Comparison of ENCODE assay signal across 17 cellular contexts in genomic region chr4:59179372-59179771, GRCh38.
DNase-seq lines count a peak whose midpoint lies in the region; ATAC-seq and TF ChIP-seq lines count a peak whose summit lies in the region.
"Had no signal": no experiment of that assay in that cellular context is flagged by ENCODE, and none has a peak within 500 bp of the region (broad histone marks: within the 10 kb centered on the region; RNA-seq: fewer than 3 reads in every experiment).

No MANE protein-coding gene starts in this region.

- peak overlapping the region; percentile 57 for H3K27ac ChIP-seq in SJCRH30
- no peak overlapping the region for H3K27ac ChIP-seq in gastroesophageal sphincter
- no peak overlapping the region for H3K27ac ChIP-seq in upper lobe of left lung
- H3K27ac ChIP-seq: 22Rv1; A549; BLaER1 treated with 17β-estradiol and CSF1 and Interleukin-3, amounts not matched to agents 10 nM and 100 nM; C4-2B had no signal

- H3K4me1 ChIP-seq in SJCRH30: peaks cover 12% of the 10 kb centered on the region
- H3K4me1 ChIP-seq in gastroesophageal sphincter: no peaks in the 10 kb centered on the region
- H3K4me1 ChIP-seq in upper lobe of left lung: no peaks in the 10 kb centered on the region
- no peaks in the 10 kb centered on the region for H3K4me1 ChIP-seq in mucosa of descending colon (ENCODE audit: low read depth)
- H3K4me1 ChIP-seq: A549; BLaER1 treated with 17β-estradiol and CSF1 and Interleukin-3, amounts not matched to agents 10 nM and 100 nM; Caco-2 had no signal

- H3K27me3 ChIP-seq in SJCRH30: no peaks in the 10 kb centered on the region
- H3K27me3 ChIP-seq in gastroesophageal sphincter: no peaks in the 10 kb centered on the region
- no peaks in the 10 kb centered on the region for H3K27me3 ChIP-seq in upper lobe of left lung
- H3K27me3 ChIP-seq: BLaER1 treated with 17β-estradiol and CSF1 and Interleukin-3, amounts not matched to agents 10 nM and 100 nM had no signal

- DNase-seq in SJCRH30 (peak in 1 of 2 experiments; percentile 16), posterior vena cava (ENCODE audit: low spot score) (peak; percentile 60), upper lobe of left lung (no peak), NCI-H345 treated with DMSO at 0.1 percent for 48 hours (lab: John Stamatoyannopoulos, UW; ENCODE audit: unreplicated experiment) (no peak), mucosa of descending colon (no peak)
- DNase-seq: AML-193; Calu3; CD4-positive, alpha-beta T cell; CD8-positive, alpha-beta T cell; DMS79 treated with DMSO at 0.1 percent for 48 hours; GF-D8 had no signal

- H3K36me3 ChIP-seq in SJCRH30 (no peaks in the 10 kb centered on the region; the same call in 1 of the 2 replicates), gastroesophageal sphincter (no peaks in the 10 kb centered on the region), upper lobe of left lung (no peaks in the 10 kb centered on the region), mucosa of descending colon (ENCODE audit: low read depth) (no peaks in the 10 kb centered on the region)
- H3K36me3 ChIP-seq: BLaER1 treated with 17β-estradiol and CSF1 and Interleukin-3, amounts not matched to agents 10 nM and 100 nM had no signal

- no peak for TF ChIP-seq CTCF in gastroesophageal sphincter (IDR thresholded peaks at IDR 0.05)
- TF ChIP-seq CTCF in upper lobe of left lung (IDR thresholded peaks at IDR 0.05): no peak
- TF ChIP-seq CTCF in mucosa of descending colon (IDR thresholded peaks at IDR 0.05): no peak

- intact Hi-C loops in posterior vena cava (cut with DNase I): no loop called here
- intact Hi-C loops in mucosa of descending colon (cut with DNase I, micrococcal nuclease): no loop called here

- no peaks in the 10 kb centered on the region for H3K9me3 ChIP-seq in SJCRH30 (replicated peaks)
- no peaks in the 10 kb centered on the region for H3K9me3 ChIP-seq in gastroesophageal sphincter
- no peaks in the 10 kb centered on the region for H3K9me3 ChIP-seq in upper lobe of left lung
- peaks cover 9% of the 10 kb centered on the region for H3K9me3 ChIP-seq in mucosa of descending colon
- H3K9me3 ChIP-seq: A549; BLaER1 treated with 17β-estradiol and CSF1 and Interleukin-3, amounts not matched to agents 10 nM and 100 nM; Caco-2 had no signal

- no peak for TF ChIP-seq EP300 in gastroesophageal sphincter (IDR thresholded peaks at IDR 0.05)
- TF ChIP-seq EP300 in upper lobe of left lung (IDR thresholded peaks at IDR 0.05): no peak

- TF ChIP-seq POLR2A in gastroesophageal sphincter (IDR thresholded peaks at IDR 0.05): no peak
- TF ChIP-seq POLR2A in upper lobe of left lung (IDR thresholded peaks at IDR 0.05): no peak

- H3K4me3 ChIP-seq in SJCRH30 (peak overlapping the region; percentile 9), gastroesophageal sphincter (no peak overlapping the region), upper lobe of left lung (no peak overlapping the region), mucosa of descending colon (no peak overlapping the region)
- H3K4me3 ChIP-seq: A549; BLaER1 treated with 17β-estradiol and CSF1 and Interleukin-3, amounts not matched to agents 10 nM and 100 nM had no signal

- peak; percentile 28 for ATAC-seq in gastroesophageal sphincter
- no peak for ATAC-seq in upper lobe of left lung (ENCODE audit: low FRiP score in 2 of 2)
- ATAC-seq in mucosa of descending colon: no peak
- ATAC-seq: A549; CD8-positive, alpha-beta T cell had no signal
